ENCODE assay signal across 14 cellular contexts in the genomic region with DNA sequence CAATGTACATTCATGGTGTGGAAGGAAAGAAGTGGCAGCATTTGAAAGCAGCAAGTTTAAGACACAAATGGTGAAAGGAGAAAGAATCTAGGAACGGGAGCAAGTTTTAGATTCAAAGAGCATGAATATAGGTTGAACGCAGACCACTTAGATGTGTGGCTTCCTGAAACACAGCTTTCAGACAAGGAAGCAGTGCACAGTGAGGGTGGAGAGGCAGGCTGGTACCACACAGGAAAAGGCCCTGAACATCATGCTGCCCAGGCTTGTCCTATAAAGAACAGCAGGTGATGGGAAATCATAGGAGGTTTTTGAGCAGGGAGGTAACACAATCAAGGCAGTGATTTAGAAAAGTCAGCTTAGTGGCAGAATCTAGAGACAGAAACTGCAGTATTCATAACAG.
"Had no signal": no experiment of that assay in that cellular context is flagged by ENCODE, and none has a peak within 500 bp of the region (broad histone marks: within the 10 kb centered on the region; RNA-seq: fewer than 3 reads in every experiment).

No MANE protein-coding gene starts in this region.

- H3K27me3 ChIP-seq: ascending aorta, esophagus squamous epithelium, right lobe of liver, spleen had no signal

- H3K27me3 Mint-ChIP-seq: naive thymus-derived CD4-positive, alpha-beta T cell had no signal

- H3K9me3 Mint-ChIP-seq: activated T-cell treated with anti-CD3 and anti-CD28 coated beads, Interleukin-2, amount 50 U/mL, for 72 hours; naive thymus-derived CD4-positive, alpha-beta T cell had no signal

- H3K4me1 ChIP-seq: ascending aorta, esophagus squamous epithelium, psoas muscle, right lobe of liver had no signal

- DNase-seq: activated naive CD4-positive, alpha-beta T cell; activated T-cell treated with anti-CD3 and anti-CD28 coated beads, Interleukin-2, amount 50 U/mL, for 72 hours; esophagus squamous epithelium; foreskin fibroblast; naive thymus-derived CD4-positive, alpha-beta T cell; occipital lobe; psoas muscle; right lobe of liver; SIG-M5; spleen; stimulated activated CD4-positive, alpha-beta T cell treated with anti-CD3 and anti-CD28 coated beads, Interleukin-1b, Interleukin-23, amount 100 ng/mL, for 48 hours; stimulated activated naive CD4-positive, alpha-beta T cell treated with Interleukin-2 at 50 U/mL for 16 hours; T-helper 9 cell had no signal

- H3K27ac ChIP-seq: ascending aorta, esophagus squamous epithelium, psoas muscle, right lobe of liver had no signal

- ATAC-seq: activated T-cell treated with anti-CD3 and anti-CD28 coated beads, Interleukin-2, amount 50 U/mL, for 72 hours; naive thymus-derived CD4-positive, alpha-beta T cell; right lobe of liver had no signal

- H3K27ac Mint-ChIP-seq: activated T-cell treated with anti-CD3 and anti-CD28 coated beads, Interleukin-2, amount 50 U/mL, for 72 hours had no signal

- H3K4me3 ChIP-seq: ascending aorta, esophagus squamous epithelium, psoas muscle, right lobe of liver, spleen had no signal

- H3K4me3 Mint-ChIP-seq: activated T-cell treated with anti-CD3 and anti-CD28 coated beads, Interleukin-2, amount 50 U/mL, for 72 hours; naive thymus-derived CD4-positive, alpha-beta T cell had no signal
